Comparison of ENCODE assay signal across 1 cellular context in genomic region chr5:143446535-143447226, GRCh38.
TF ChIP-seq lines count a peak whose summit lies in the region.

No MANE protein-coding gene starts in this region.

TF ChIP-seq in GM12878, 131 proteins besides CTCF, POLR2A, EP300 and RAD21 (continued from another document):
- TF ChIP-seq PRDM15 (CRISPR knock-in tag; IDR thresholded peaks at IDR 0.05) (no peak), ATF3 (IDR thresholded peaks at IDR 0.05; ENCODE audit: borderline replicate concordance, extremely low read depth, low read depth, low read length) (no peak)
